ENCODE assay signal across 1 cellular context in the genomic region with DNA sequence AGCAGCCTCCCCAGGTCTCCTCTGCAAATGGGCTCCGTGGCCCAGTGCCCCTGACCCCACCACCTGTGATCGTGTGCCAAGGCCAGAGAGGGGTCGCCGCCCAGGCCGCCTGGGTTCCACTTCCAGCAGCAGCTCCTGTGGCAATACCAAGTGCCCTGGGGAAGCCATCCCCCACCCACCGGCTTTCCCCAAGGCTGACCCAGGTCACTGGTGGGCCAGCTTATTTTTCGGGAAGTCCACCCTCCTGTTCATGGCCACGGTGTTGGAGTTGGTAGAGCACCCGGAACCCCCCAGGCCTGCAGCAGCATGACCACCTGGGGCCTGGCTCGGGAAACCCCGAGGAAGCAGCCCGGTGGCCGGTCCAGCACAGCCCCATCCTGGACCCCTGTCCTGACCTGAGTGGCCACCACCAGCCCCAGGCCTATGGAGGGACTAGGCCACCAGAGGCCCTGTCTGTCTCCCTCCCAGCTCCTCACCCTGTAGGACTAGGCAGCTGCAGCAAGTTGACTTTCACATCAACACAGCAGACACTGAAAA.
TF ChIP-seq lines count a peak whose summit lies in the region.

No MANE protein-coding gene starts in this region.

TF ChIP-seq in HepG2, 621 proteins besides CTCF, POLR2A, EP300 and RAD21:
- TF ChIP-seq ATM (IDR thresholded peaks at IDR 0.05; ENCODE audit: borderline replicate concordance) (no peak), ZNF777 (CRISPR knock-in tag; IDR thresholded peaks at IDR 0.05) (no peak), PAX8 (CRISPR knock-in tag; IDR thresholded peaks at IDR 0.05; ENCODE audit: borderline replicate concordance) (no peak), ZNF543 (CRISPR knock-in tag; IDR thresholded peaks at IDR 0.05) (no peak), HHEX (CRISPR knock-in tag; IDR thresholded peaks at IDR 0.05) (no peak)
- TF ChIP-seq, protein P1, sequence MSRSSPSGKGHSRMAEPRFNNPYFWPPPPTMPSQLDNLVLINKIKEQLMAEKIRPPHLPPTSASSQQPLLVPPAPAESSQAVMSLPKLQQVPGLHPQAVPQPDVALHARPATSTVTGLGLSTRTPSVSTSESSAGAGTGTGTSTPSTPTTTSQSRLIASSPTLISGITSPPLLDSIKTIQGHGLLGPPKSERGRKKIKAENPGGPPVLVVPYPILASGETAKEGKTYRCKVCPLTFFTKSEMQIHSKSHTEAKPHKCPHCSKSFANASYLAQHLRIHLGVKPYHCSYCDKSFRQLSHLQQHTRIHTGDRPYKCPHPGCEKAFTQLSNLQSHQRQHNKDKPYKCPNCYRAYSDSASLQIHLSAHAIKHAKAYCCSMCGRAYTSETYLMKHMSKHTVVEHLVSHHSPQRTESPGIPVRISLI (CRISPR knock-in tag; IDR thresholded peaks at IDR 0.05; ENCODE audit: borderline replicate concordance), result no peak
- TF ChIP-seq, protein P2, sequence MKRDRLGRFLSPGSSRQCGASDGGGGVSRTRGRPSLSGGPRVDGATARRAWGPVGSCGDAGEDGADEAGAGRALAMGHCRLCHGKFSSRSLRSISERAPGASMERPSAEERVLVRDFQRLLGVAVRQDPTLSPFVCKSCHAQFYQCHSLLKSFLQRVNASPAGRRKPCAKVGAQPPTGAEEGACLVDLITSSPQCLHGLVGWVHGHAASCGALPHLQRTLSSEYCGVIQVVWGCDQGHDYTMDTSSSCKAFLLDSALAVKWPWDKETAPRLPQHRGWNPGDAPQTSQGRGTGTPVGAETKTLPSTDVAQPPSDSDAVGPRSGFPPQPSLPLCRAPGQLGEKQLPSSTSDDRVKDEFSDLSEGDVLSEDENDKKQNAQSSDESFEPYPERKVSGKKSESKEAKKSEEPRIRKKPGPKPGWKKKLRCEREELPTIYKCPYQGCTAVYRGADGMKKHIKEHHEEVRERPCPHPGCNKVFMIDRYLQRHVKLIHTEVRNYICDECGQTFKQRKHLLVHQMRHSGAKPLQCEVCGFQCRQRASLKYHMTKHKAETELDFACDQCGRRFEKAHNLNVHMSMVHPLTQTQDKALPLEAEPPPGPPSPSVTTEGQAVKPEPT (CRISPR knock-in tag; IDR thresholded peaks at IDR 0.05; ENCODE audit: low read depth), result no peak
